ENCODE assay signal across 20 cellular contexts in the genomic region with DNA sequence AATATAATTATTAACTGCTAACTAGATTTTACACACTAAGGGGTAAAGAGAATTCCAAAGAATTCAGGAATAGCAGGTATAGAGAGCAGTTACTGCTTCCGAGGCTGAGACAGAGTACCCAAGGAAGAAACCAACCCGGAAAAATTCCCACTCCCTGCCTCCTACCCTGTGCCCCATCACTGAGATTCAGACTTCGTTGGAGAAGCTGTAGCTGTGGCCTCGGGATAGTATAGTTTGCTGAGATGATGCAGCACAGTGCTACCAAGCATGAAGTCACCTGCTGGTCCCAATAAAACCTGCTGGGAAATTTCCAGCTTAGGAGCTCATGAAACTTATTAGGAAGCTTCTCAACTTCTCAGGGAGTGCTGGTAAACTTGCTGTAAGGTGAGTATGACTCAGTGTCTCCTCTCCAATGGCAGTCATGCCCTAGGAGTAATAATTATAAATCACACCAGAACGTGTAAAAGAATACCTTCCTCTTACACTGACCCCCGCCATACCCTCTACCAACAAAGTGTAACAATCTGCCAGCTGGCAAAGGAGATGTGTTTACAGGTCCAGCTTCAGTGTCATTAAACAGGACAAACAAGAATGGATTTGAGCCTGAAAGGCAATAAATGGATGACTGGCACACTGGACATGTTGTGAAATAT.
DNase-seq lines count a peak whose midpoint lies in the region; ATAC-seq, FAIRE-seq and TF ChIP-seq lines count a peak whose summit lies in the region.
"Had no signal": no experiment of that assay in that cellular context is flagged by ENCODE, and none has a peak within 500 bp of the region (broad histone marks: within the 10 kb centered on the region; RNA-seq: fewer than 3 reads in every experiment).

No MANE protein-coding gene starts in this region.

- no peaks in the 10 kb centered on the region for H3K4me1 ChIP-seq in mammary epithelial cell (ENCODE audit: insufficient read depth, low read length)
- no peaks in the 10 kb centered on the region for H3K4me1 ChIP-seq in pancreas

- H3K9ac ChIP-seq in mammary epithelial cell (ENCODE audit: insufficient read depth, low read length) = no peak overlapping the region
- H3K9ac ChIP-seq: GM23248 had no signal

- BruUV-seq in mammary epithelial cell (replicated peaks; lab: Mats Ljungman, UMichigan) = no TSS peak

- H3K27ac ChIP-seq in mammary epithelial cell (ENCODE audit: insufficient read depth, low read depth, low read length) = no peak overlapping the region
- H3K27ac ChIP-seq in pancreas = no peak overlapping the region
- H3K27ac ChIP-seq: GM23248 had no signal

- no peak for ATAC-seq in pancreas
- ATAC-seq: GM12878 had no signal

- H3K4me2 ChIP-seq in mammary epithelial cell (ENCODE audit: insufficient read depth, low read depth, low read length) = no peak overlapping the region

- peaks cover 21% of the 10 kb centered on the region for H3K4me1 Mint-ChIP-seq in nephron
- H3K4me1 Mint-ChIP-seq: CD4-positive, alpha-beta memory T cell had no signal

- H3K9me3 ChIP-seq in mammary epithelial cell (replicated peaks; ENCODE audit: insufficient read depth, low read length) (peaks cover 9% of the 10 kb centered on the region), pancreas (no peaks in the 10 kb centered on the region)
- H3K9me3 ChIP-seq: BE2C had no signal

- H3K27me3 Mint-ChIP-seq in nephron (ENCODE audit: low read depth) = no peaks in the 10 kb centered on the region
- H3K27me3 Mint-ChIP-seq: CD4-positive, alpha-beta memory T cell had no signal

- in situ Hi-C loops in mammary epithelial cell (cut with MboI; ENCODE audit: low sequenced_read_pairs in 2 of 2) = no loop called here

- WGBS in mammary epithelial cell (ENCODE audit: low coverage, missing lambda C conversion rate) = 41% methylated on average over 6 of the region's 6 CpGs
- WGBS in pancreas, 2 donors = 37 to 40% methylated on average over 6 of the region's 6 CpGs

- H3K4me3 ChIP-seq in epithelial cell of proximal tubule (ENCODE audit: low read depth, low read length) (no peak overlapping the region), mammary epithelial cell (replicated peaks in 1 of 3; ENCODE audit: insufficient read depth in 1 of 3, low read depth in 2 of 3, low read length in 3 of 3) (no peak overlapping the region), pancreas (no peak overlapping the region)
- H3K4me3 ChIP-seq: GM12878, GM23248 had no signal

- no peak overlapping the region for H3K4me3 Mint-ChIP-seq in nephron
- H3K4me3 Mint-ChIP-seq: CD4-positive, alpha-beta memory T cell had no signal

- dilution Hi-C loops in mammary epithelial cell (cut with HindIII; ENCODE audit: low sequenced_read_pairs) = no loop called here

- H3K9me3 Mint-ChIP-seq in nephron = no peaks in the 10 kb centered on the region

- H3K27me3 ChIP-seq in mammary epithelial cell (ENCODE audit: insufficient read depth, low read length) (no peaks in the 10 kb centered on the region), pancreas (no peaks in the 10 kb centered on the region)
- H3K27me3 ChIP-seq: BE2C had no signal

- H3K36me3 ChIP-seq in mammary epithelial cell (ENCODE audit: insufficient read depth, low read length) (no peaks in the 10 kb centered on the region), pancreas (no peaks in the 10 kb centered on the region)
- H3K36me3 ChIP-seq: BE2C had no signal

- TF ChIP-seq CTCF in epithelial cell of proximal tubule (conservative IDR thresholded peaks at IDR 0.05; ENCODE audit: low read depth, low read length) = no peak
- no peak for TF ChIP-seq CTCF in nephron (IDR thresholded peaks at IDR 0.05; ENCODE audit: unreplicated experiment in 3 of 3)
- TF ChIP-seq CTCF in mammary epithelial cell (conservative IDR thresholded peaks at IDR 0.05 in 1 of 2, IDR thresholded peaks at IDR 0.05 in 1 of 2; ENCODE audit: extremely low read depth in 1 of 2, insufficient read depth in 1 of 2, low read depth in 1 of 2, low read length in 2 of 2) = no peak
- no peak for TF ChIP-seq CTCF in pancreas (IDR thresholded peaks at IDR 0.05)

- intact Hi-C loops in mammary epithelial cell (cut with micrococcal nuclease) (no loop called here), pancreas (cut with DNase I) (no loop called here)

- peak overlapping the region; percentile 82 to 93 (median 84) for H3K27ac Mint-ChIP-seq in nephron
- H3K27ac Mint-ChIP-seq: CD4-positive, alpha-beta memory T cell had no signal

- no peaks in the 10 kb centered on the region for H3K36me3 Mint-ChIP-seq in nephron (ENCODE audit: low read depth)
- H3K36me3 Mint-ChIP-seq: CD4-positive, alpha-beta memory T cell had no signal

- no peak for FAIRE-seq in pancreas (lab: Jason Lieb, UNC)
- FAIRE-seq: GM12878, GM18507 had no signal

- no peaks in the 10 kb centered on the region for H3K79me2 ChIP-seq in mammary epithelial cell (ENCODE audit: insufficient read depth, low read length)

- CTCF ChIA-PET in mammary epithelial cell (lab: Charles Lee; ENCODE audit: low non-redundant PET) = no interaction called here

- no peak overlapping the region for H2AFZ ChIP-seq in mammary epithelial cell (ENCODE audit: low read depth, low read length)
- H2AFZ ChIP-seq: GM23248 had no signal

- H4K20me1 ChIP-seq in mammary epithelial cell (ENCODE audit: insufficient read depth, low read length) = no peaks in the 10 kb centered on the region

- DNase-seq in HT-29 (ENCODE audit: low spot score) (peak; percentile 2), NCI-H748 treated with DMSO at 0.1 percent for 48 hours (lab: John Stamatoyannopoulos, UW) (peak; percentile 2), epithelial cell of proximal tubule (ENCODE audit: low read depth) (peak; percentile 40), mammary epithelial cell (no peak), pancreas (no peak), mucosa of gallbladder (ENCODE audit: low spot score) (no peak), mesenteric fat pad (ENCODE audit: low spot score) (no peak)
- DNase-seq: BE2C; CD4-positive, alpha-beta memory T cell; GDM1; GM23248; IMR-90; Kasumi-1; NCI-H1105 treated with DMSO at 0.1 percent for 48 hours; NCI-H187 treated with DMSO at 0.1 percent for 48 hours; NCI-H345; NCI-H526 treated with DMSO at 0.1 percent for 48 hours had no signal

Comparison
In these comparisons a context has a peak if more than half of its experiments do, and no peak if none do; other contexts are left out.
1. DNase-seq: peak in HT-29 (single experiment), NCI-H748 treated with DMSO at 0.1 percent for 48 hours (single experiment) and epithelial cell of proximal tubule (single experiment); none in mammary epithelial cell (single experiment), pancreas (0 of 6), mucosa of gallbladder (single experiment) and mesenteric fat pad (single experiment).